21 cellular contexts compared by ENCODE assay signal in the genomic region with DNA sequence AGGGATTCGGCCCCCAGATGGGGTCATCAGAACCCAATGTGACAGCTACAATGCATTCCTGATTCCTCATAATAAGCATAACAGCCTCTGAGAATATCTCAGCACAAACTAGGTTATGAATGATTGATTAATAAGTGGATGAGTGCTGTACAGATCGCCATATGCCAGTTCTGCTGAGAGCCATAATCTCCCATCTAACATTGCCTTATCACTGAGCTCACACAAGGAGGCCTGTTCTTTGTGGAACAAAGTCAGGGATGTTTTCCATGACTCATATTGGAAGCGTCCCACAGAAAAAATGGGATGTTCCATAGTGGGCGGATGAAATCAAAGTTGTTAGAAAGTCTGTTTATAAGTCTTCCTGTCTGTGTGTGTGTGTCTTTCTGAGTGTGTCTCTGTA.
DNase-seq lines count a peak whose midpoint lies in the region; ATAC-seq and TF ChIP-seq lines count a peak whose summit lies in the region.
"Had no signal": no experiment of that assay in that cellular context is flagged by ENCODE, and none has a peak within 500 bp of the region (broad histone marks: within the 10 kb centered on the region; RNA-seq: fewer than 3 reads in every experiment).

No MANE protein-coding gene starts in this region.

- CTCF ChIA-PET in mammary epithelial cell (lab: Charles Lee; ENCODE audit: low non-redundant PET): no interaction called here

- dilution Hi-C loops in mammary epithelial cell (cut with HindIII; ENCODE audit: low sequenced_read_pairs): no loop called here

- H3K4me1 ChIP-seq in mammary epithelial cell (ENCODE audit: insufficient read depth, low read length) (no peaks in the 10 kb centered on the region), HAP-1 (no peaks in the 10 kb centered on the region)
- H3K4me1 ChIP-seq: heart right ventricle, right atrium auricular region had no signal

- DNase-seq in Ammon's horn (ENCODE audit: low spot score): peak; percentile 57
- DNase-seq in HT1080 (ENCODE audit: low read depth): peak; percentile 46
- peak; percentile 20 for DNase-seq in mammary epithelial cell
- peak; percentile 9 for DNase-seq in occipital lobe (lab: John Stamatoyannopoulos, UW)
- no peak for DNase-seq in omental fat pad (ENCODE audit: low spot score)
- no peak for DNase-seq in HAP-1 (ENCODE audit: low spot score in 2 of 2)
- DNase-seq: ACHN; activated CD4-positive, alpha-beta T cell treated with anti-CD3 and anti-CD28 coated beads for 48 hours; activated CD8-positive, alpha-beta memory T cell treated with anti-CD3 and anti-CD28 coated beads, Interleukin-2, amount 10 ng/mL, durations not matched to agents 7 days and 5 days; CD4-positive, CD25-positive, alpha-beta regulatory T cell; DMS53; effector memory CD4-positive, alpha-beta T cell; heart right ventricle; NCI-H1105 treated with DMSO at 0.1 percent for 48 hours; SHP77; stimulated activated CD8-positive, alpha-beta memory T cell treated with anti-CD3 and anti-CD28 coated beads, Interleukin-4, amount 100 ng/mL, for 48 hours; T-cell had no signal

- no peak for TF ChIP-seq CTCF in mammary epithelial cell (conservative IDR thresholded peaks at IDR 0.05 in 1 of 2, IDR thresholded peaks at IDR 0.05 in 1 of 2; ENCODE audit: extremely low read depth in 1 of 2, insufficient read depth in 1 of 2, low read depth in 1 of 2, low read length in 2 of 2)
- no peak for TF ChIP-seq CTCF in omental fat pad (IDR thresholded peaks at IDR 0.05)

- H3K4me3 ChIP-seq in mammary epithelial cell (replicated peaks in 1 of 3; ENCODE audit: insufficient read depth in 1 of 3, low read depth in 2 of 3, low read length in 3 of 3) (no peak overlapping the region), HAP-1 (no peak overlapping the region)
- H3K4me3 ChIP-seq: heart right ventricle, right atrium auricular region had no signal

- no peak overlapping the region for H3K9ac ChIP-seq in mammary epithelial cell (ENCODE audit: insufficient read depth, low read length)

- H3K9me3 ChIP-seq in mammary epithelial cell (replicated peaks; ENCODE audit: insufficient read depth, low read length) (no peaks in the 10 kb centered on the region), HAP-1 (no peaks in the 10 kb centered on the region)
- H3K9me3 ChIP-seq: heart right ventricle, right atrium auricular region had no signal

- no TSS peak for BruUV-seq in mammary epithelial cell (replicated peaks; lab: Mats Ljungman, UMichigan)

- no peak overlapping the region for H2AFZ ChIP-seq in mammary epithelial cell (ENCODE audit: low read depth, low read length)

- ATAC-seq in GM18517 (IDR thresholded peaks at IDR 0.05; ENCODE audit: unreplicated experiment): no peak
- no peak for ATAC-seq in HG03139 (IDR thresholded peaks at IDR 0.05; ENCODE audit: unreplicated experiment)
- no peak for ATAC-seq in omental fat pad (ENCODE audit: low FRiP score)
- ATAC-seq: activated CD8-positive, alpha-beta memory T cell treated with anti-CD3 and anti-CD28 coated beads, Interleukin-2, amount 10 ng/mL, durations not matched to agents 7 days and 5 days; HCT116; T-cell had no signal

- no peaks in the 10 kb centered on the region for H4K20me1 ChIP-seq in mammary epithelial cell (ENCODE audit: insufficient read depth, low read length)

- 80% methylated on average over 4 of the region's 4 CpGs for WGBS in mammary epithelial cell (ENCODE audit: low coverage, missing lambda C conversion rate)

- in situ Hi-C loops in mammary epithelial cell (cut with MboI; ENCODE audit: low sequenced_read_pairs in 2 of 2) (no loop called here), HAP-1 (cut with MboI; ENCODE audit: low sequenced_read_pairs) (no loop called here)

- H3K27ac ChIP-seq in mammary epithelial cell (ENCODE audit: insufficient read depth, low read depth, low read length): no peak overlapping the region
- H3K27ac ChIP-seq: heart right ventricle, right atrium auricular region had no signal

- no peak overlapping the region for H3K4me2 ChIP-seq in mammary epithelial cell (ENCODE audit: insufficient read depth, low read depth, low read length)

- H3K27me3 ChIP-seq in mammary epithelial cell (ENCODE audit: insufficient read depth, low read length) (no peaks in the 10 kb centered on the region), HAP-1 (ENCODE audit: low read depth) (no peaks in the 10 kb centered on the region)
- H3K27me3 ChIP-seq: heart right ventricle, right atrium auricular region had no signal

- H3K36me3 ChIP-seq in mammary epithelial cell (ENCODE audit: insufficient read depth, low read length): no peaks in the 10 kb centered on the region
- no peaks in the 10 kb centered on the region for H3K36me3 ChIP-seq in HAP-1 (replicated peaks)
- H3K36me3 ChIP-seq: heart right ventricle, right atrium auricular region had no signal

- H3K79me2 ChIP-seq in mammary epithelial cell (ENCODE audit: insufficient read depth, low read length): no peaks in the 10 kb centered on the region

- intact Hi-C loops in mammary epithelial cell (cut with micrococcal nuclease): no loop called here

Comparison
In these comparisons a context has a peak if more than half of its experiments do, and no peak if none do; other contexts are left out.
1. DNase-seq: peak in Ammon's horn (single experiment), HT1080 (single experiment), mammary epithelial cell (single experiment) and occipital lobe (single experiment); none in omental fat pad (single experiment) and HAP-1 (0 of 2).